10 cellular contexts compared by ENCODE assay signal in the genomic region with DNA sequence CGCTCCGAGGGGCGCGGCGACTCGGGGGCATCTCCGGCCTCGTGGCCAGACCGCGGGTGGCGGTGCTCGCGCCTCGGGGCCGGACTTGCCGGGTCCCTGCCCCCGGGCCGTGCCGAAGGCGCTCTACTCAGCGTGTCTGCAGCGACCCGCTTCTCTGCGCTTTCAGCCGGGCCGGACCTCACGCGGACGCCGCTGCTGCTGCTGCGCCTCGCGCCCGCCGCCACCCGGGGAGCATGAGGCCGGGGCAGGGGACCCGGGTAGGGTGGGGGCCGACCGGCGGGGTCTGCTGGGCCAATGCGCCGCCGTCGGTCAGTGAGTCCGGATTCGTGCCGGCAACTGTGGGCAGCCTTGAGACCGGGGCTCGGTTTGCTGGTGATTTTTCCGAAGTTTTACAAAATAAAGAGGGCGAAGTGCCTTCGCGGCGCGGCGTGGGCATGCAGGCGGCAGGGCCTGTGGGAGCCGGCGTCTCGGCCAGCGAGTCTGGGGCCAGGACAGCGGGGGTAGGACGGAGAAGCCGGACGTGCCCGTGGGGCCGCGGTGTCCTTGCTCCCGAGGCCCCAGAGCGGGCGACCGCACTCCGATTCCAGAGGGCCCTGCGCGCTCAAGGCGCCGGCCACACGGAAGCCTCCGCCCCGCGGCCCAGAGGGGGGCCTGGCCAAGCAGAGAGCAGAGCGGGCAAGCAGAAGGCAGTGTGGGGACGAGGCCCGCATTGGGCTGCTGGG. TPM values are rescaled to one million over a fixed set of nuclear protein-coding genes. Genes with fewer than 3 reads are reported as not detected.
DNase-seq lines count a peak whose midpoint lies in the region; ATAC-seq, FAIRE-seq and TF ChIP-seq lines count a peak whose summit lies in the region.
"Had no signal": no experiment of that assay in that cellular context is flagged by ENCODE, and none has a peak within 500 bp of the region (broad histone marks: within the 10 kb centered on the region; RNA-seq: fewer than 3 reads in every experiment).

No MANE protein-coding gene starts in this region.

- POLR2A ChIA-PET in A549 (lab: Yijun Ruan, JAX) = no interaction called here

- H3F3A ChIP-seq in GM23338 (replicated peaks; ENCODE audit: low read depth) = peaks cover 4% of the 10 kb centered on the region; the same call in 1 of the 2 replicates

- CTCF ChIA-PET in A549 (lab: Yijun Ruan, JAX) = no interaction called here

- H2AFZ ChIP-seq in GM23338 = peak overlapping the region; percentile 95

- H3K4me3 Mint-ChIP-seq in GM23338 (peak overlapping the region; percentile 66), neural crest cell (peak overlapping the region; percentile 51)
- H3K4me3 Mint-ChIP-seq: activated B cell treated with CpG ODN at 0.5 μM for 24 hours had no signal

- no peaks in the 10 kb centered on the region for H3K36me3 Mint-ChIP-seq in GM23338 (ENCODE audit: low read depth)
- no peaks in the 10 kb centered on the region for H3K36me3 Mint-ChIP-seq in neural crest cell (ENCODE audit: low read depth)

- FAIRE-seq in A549 (lab: Jason Lieb, UNC) = no peak

- H3K4me1 ChIP-seq in A549 (peaks cover 7% of the 10 kb centered on the region; the same call in 2 of the 3 replicates), GM23338 (ENCODE audit: insufficient read depth) (peaks cover 10% of the 10 kb centered on the region; the same call in 1 of the 2 replicates), ectodermal cell (ENCODE audit: control insufficient read depth, insufficient read depth, low read length) (no peaks in the 10 kb centered on the region)

- DNase-seq in A549 (ENCODE audit: low read depth in 1 of 2, low spot score in 1 of 2) (no peak), GM23338 (ENCODE audit: low spot score) (peak; percentile 37), neural crest cell (ENCODE audit: low read depth, low spot score) (peak; percentile 14), GDM1 (lab: John Stamatoyannopoulos, UW) (no peak), glomerular visceral epithelial cell (ENCODE audit: extremely low spot score) (no peak)
- DNase-seq in activated CD4-positive, CD25-positive, alpha-beta regulatory T cell treated with anti-CD3 and anti-CD28 coated beads, Interleukin-2, amount 50 U/mL, for 72 hours = no peak
- DNase-seq: activated B cell treated with CpG ODN at 0.5 μM for 24 hours had no signal

- WGBS in A549 (ENCODE audit: missing lambda C conversion rate) = 25% methylated on average over 19 of the region's 85 CpGs
- 2 to 3% methylated on average over 85 of the region's 85 CpGs for WGBS in ectodermal cell, 2 experiments

- H3K4me1 Mint-ChIP-seq in GM23338 = peaks cover 18% of the 10 kb centered on the region
- H3K4me1 Mint-ChIP-seq in neural crest cell = peaks cover 6% of the 10 kb centered on the region

- H3K27me3 ChIP-seq in GM23338 (ENCODE audit: insufficient read depth) (peaks cover 94% of the 10 kb centered on the region), ectodermal cell (ENCODE audit: control insufficient read depth, insufficient read depth, low read length, poor library complexity, severe bottlenecking) (peaks cover 85% of the 10 kb centered on the region)

- TF ChIP-seq POLR2A in A549 (IDR thresholded peaks at IDR 0.05; ENCODE audit: low read length) = no peak

- no peak for TF ChIP-seq EP300 in A549 (IDR thresholded peaks at IDR 0.05)

- H3K27ac Mint-ChIP-seq in GM23338 (no peak overlapping the region), neural crest cell (ENCODE audit: unreplicated experiment) (no peak overlapping the region)
- H3K27ac Mint-ChIP-seq: activated B cell treated with CpG ODN at 0.5 μM for 24 hours had no signal

- H3K4me3 ChIP-seq in A549 = peak overlapping the region; percentile 47
- peak overlapping the region; percentile 72 for H3K4me3 ChIP-seq in GM23338
- H3K4me3 ChIP-seq in ectodermal cell (ENCODE audit: insufficient read depth, low read depth, low read length) = peak overlapping the region; percentile 44

- H3K79me2 ChIP-seq in GM23338 (replicated peaks; ENCODE audit: insufficient read depth) = no peaks in the 10 kb centered on the region

- H3K4me2 ChIP-seq in A549 (peak overlapping the region; percentile 98), GM23338 (peak overlapping the region; percentile 90)

- H3K9me3 ChIP-seq in A549 = peaks cover 6% of the 10 kb centered on the region
- no peaks in the 10 kb centered on the region for H3K9me3 ChIP-seq in ectodermal cell (ENCODE audit: control insufficient read depth, low read length)

- no peaks in the 10 kb centered on the region for H4K20me1 ChIP-seq in GM23338 (replicated peaks; ENCODE audit: insufficient read depth)

- H3K27ac ChIP-seq in A549 (peak overlapping the region in 1 of 2 experiments; percentile 29; a peak in 1 of 6 replicates), GM23338 (ENCODE audit: low read depth) (no peak overlapping the region), ectodermal cell (ENCODE audit: insufficient read depth, low read depth, low read length, poor library complexity, severe bottlenecking) (no peak overlapping the region)

- peak; percentile 25 to 49; a peak in 3 of 6 replicates for ATAC-seq in A549
- ATAC-seq in GM23338 = peak; percentile 59
- ATAC-seq in HG02610 (IDR thresholded peaks at IDR 0.05; ENCODE audit: unreplicated experiment) = no peak

- H3K36me3 ChIP-seq in GM23338 (ENCODE audit: insufficient read depth) = no peaks in the 10 kb centered on the region
- H3K36me3 ChIP-seq in ectodermal cell (ENCODE audit: control insufficient read depth, insufficient read depth, low read length) = no peaks in the 10 kb centered on the region

- no peaks in the 10 kb centered on the region for H3K9me2 ChIP-seq in GM23338 (ENCODE audit: insufficient read depth)

- no peak for TF ChIP-seq RAD21 in A549 (conservative IDR thresholded peaks at IDR 0.05 in 1 of 2, IDR thresholded peaks at IDR 0.05 in 1 of 2)

- H3K27me3 Mint-ChIP-seq in GM23338 (ENCODE audit: insufficient read depth, low read depth, poor library complexity) (peaks cover 63% of the 10 kb centered on the region), neural crest cell (ENCODE audit: low read depth) (peaks cover 90% of the 10 kb centered on the region)

- TF ChIP-seq CTCF in A549 (IDR thresholded peaks at IDR 0.05) (no peak), GM23338 (conservative IDR thresholded peaks at IDR 0.05; ENCODE audit: low read depth in 2 of 2) (no peak), neural crest cell (conservative IDR thresholded peaks at IDR 0.05) (no peak)

- H3K9me3 Mint-ChIP-seq in GM23338 (no peaks in the 10 kb centered on the region), neural crest cell (no peaks in the 10 kb centered on the region)

TF ChIP-seq in A549, 52 proteins besides CTCF, POLR2A, EP300 and RAD21:
- TF ChIP-seq ZNF302 (CRISPR knock-in tag; IDR thresholded peaks at IDR 0.05) = no peak

TF ChIP-seq in GM23338, 12 proteins besides CTCF, POLR2A, EP300 and RAD21 (continues in another document):
- no peak for TF ChIP-seq POLR2AphosphoS5 (IDR thresholded peaks at IDR 0.05; ENCODE audit: low read depth)
- no peak for TF ChIP-seq CREB1 (CRISPR knock-in tag; IDR thresholded peaks at IDR 0.05; ENCODE audit: low read depth)
- peak; percentile 64 for TF ChIP-seq EZH2phosphoT487 (IDR thresholded peaks at IDR 0.05; ENCODE audit: unreplicated experiment)
- no peak for TF ChIP-seq STAT1 (IDR thresholded peaks at IDR 0.05; ENCODE audit: unreplicated experiment)
- peak; percentile 78 for TF ChIP-seq EZH2 (IDR thresholded peaks at IDR 0.05; ENCODE audit: low read depth, unreplicated experiment)
- no peak for TF ChIP-seq ZNF331 (CRISPR knock-in tag; IDR thresholded peaks at IDR 0.05; ENCODE audit: low read depth)
- TF ChIP-seq ZNF114 (CRISPR knock-in tag; IDR thresholded peaks at IDR 0.05) = no peak

RNA-seq across cellular contexts. Expression of a gene that starts 0.7 kb away (rescaled TPM):
- polyA plus RNA-seq in A549 (2011; rRNA removed) (not detected in 2 replicates), A549 (2017; fragmentation: RNase III; extraction: RNeasy Plus Mini Kit Qiagen cat#74134 plus additional on column Dnase treatment) (not detected in 3 replicates), GM23338 (2016; fragmentation: Nextera tagmentation; extraction: Ambion mirVana) (not detected in 2 replicates)
- not detected in 2 replicates for polyA plus RNA-seq in A549 (2012; cell fraction: cytosol; rRNA removed)
- 0.01 TPM in 1 of 2 replicates, not detected in the other for polyA plus RNA-seq in A549 (2012; cell fraction: nucleus; rRNA removed)
- polyA minus RNA-seq in A549 (2011; rRNA and poly(A)+ RNA removed) = 0.21 TPM in 1 of 2 replicates, not detected in the other
- total RNA-seq in GM23338 (2014; rRNA removed; shearing (Covaris generic)) = 0.08 TPM in 1 of 2 replicates, not detected in the other
- polyA plus RNA-seq in ectodermal cell (2013, experiment 1 of 4) = not detected
- polyA plus RNA-seq in ectodermal cell (2013, experiment 2 of 4) = 0.18 TPM
- polyA plus RNA-seq in ectodermal cell (2013, experiment 3 of 4) = not detected
- not detected for polyA plus RNA-seq in ectodermal cell (2013, experiment 4 of 4)
- total RNA-seq in neural crest cell = not detected in 2 replicates
- total RNA-seq: activated B cell treated with CpG ODN at 0.5 μM for 24 hours, lower leg skin had no signal

Comparison
In these comparisons a context has a peak if more than half of its experiments do, and no peak if none do; other contexts are left out.
1. DNase-seq: peak in GM23338 (single experiment) and neural crest cell (single experiment); none in A549 (0 of 2), GDM1 (single experiment), activated CD4-positive, CD25-positive, alpha-beta regulatory T cell treated with anti-CD3 and anti-CD28 coated beads, Interleukin-2, amount 50 U/mL, for 72 hours (single experiment) and glomerular visceral epithelial cell (single experiment).
2. Peak in every context shown above with its lines, with median percentiles within 50 percentile points of each other: H3K4me3 ChIP-seq.